ENCODE assay signal across 8 cellular contexts in the genomic region with DNA sequence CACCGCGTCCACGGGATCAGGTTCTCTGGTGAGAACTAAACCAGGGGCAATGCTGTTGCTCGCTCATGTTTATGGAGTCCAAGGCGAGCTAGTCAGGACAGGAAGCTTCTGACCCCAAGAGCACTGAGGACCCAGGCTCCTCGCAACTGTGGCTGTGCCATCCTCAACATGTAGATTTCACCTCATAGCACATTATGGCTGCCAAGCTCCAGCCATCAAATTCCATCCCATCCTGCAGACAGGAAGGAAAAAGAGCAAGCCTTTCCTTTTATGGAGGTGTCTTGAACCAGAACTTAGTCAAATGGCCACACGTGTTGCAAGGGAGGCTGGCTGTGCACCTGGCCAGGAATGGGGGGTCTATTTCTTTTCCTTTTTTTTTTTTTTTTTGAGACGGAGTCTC. TPM values are rescaled to one million over a fixed set of nuclear protein-coding genes. Genes with fewer than 3 reads are reported as not detected.
"Had no signal": no experiment of that assay in that cellular context is flagged by ENCODE, and none has a peak within 500 bp of the region (broad histone marks: within the 10 kb centered on the region; RNA-seq: fewer than 3 reads in every experiment).

No MANE protein-coding gene starts in this region.

- H3K4me3 Mint-ChIP-seq: IgD-negative memory B cell had no signal

- H3K9ac ChIP-seq: GM23248 had no signal

- H3K9me3 ChIP-seq: HAP-1 had no signal

- H3K36me3 Mint-ChIP-seq: IgD-negative memory B cell had no signal

- H2AFZ ChIP-seq: GM23248 had no signal

- H3K4me1 Mint-ChIP-seq: IgD-negative memory B cell had no signal

- DNase-seq: GM23248, KG1 had no signal

- H3K9me3 Mint-ChIP-seq: IgD-negative memory B cell had no signal

- FAIRE-seq: HepG2 had no signal

- H3K4me3 ChIP-seq: GM23248, HAP-1 had no signal

- H3K27ac ChIP-seq: GM23248, HL-60 had no signal

- H3K4me1 ChIP-seq: HAP-1 had no signal

- H3K36me3 ChIP-seq: HAP-1 had no signal

RNA-seq across cellular contexts. Expression of gene NKX6-2, which starts 16.1 kb away (rescaled TPM):
- total RNA-seq: GM23248, H4, HepG2, HT1080 had no signal
- polyA plus RNA-seq: HepG2, IgD-negative memory B cell had no signal
